ENCODE assay signal across 1 cellular context in genomic region chr14:36660736-36661505, GRCh38.
TF ChIP-seq lines count a peak whose summit lies in the region.

No MANE protein-coding gene starts in this region.

TF ChIP-seq in WTC11, 78 proteins besides CTCF, POLR2A, EP300 and RAD21 (continued from another document):
- TF ChIP-seq ZNF281 (CRISPR knock-in tag; IDR thresholded peaks at IDR 0.05) = no peak
- no peak for TF ChIP-seq SP1 (CRISPR knock-in tag; conservative IDR thresholded peaks at IDR 0.05)
- no peak for TF ChIP-seq TEAD4 (CRISPR knock-in tag; IDR thresholded peaks at IDR 0.05)
- TF ChIP-seq TP53 (CRISPR knock-in tag; IDR thresholded peaks at IDR 0.05) = no peak
- TF ChIP-seq NFATC4 (CRISPR knock-in tag; IDR thresholded peaks at IDR 0.05) = no peak
- no peak for TF ChIP-seq EMX1 (CRISPR knock-in tag; IDR thresholded peaks at IDR 0.05)
- TF ChIP-seq RELA (CRISPR knock-in tag; IDR thresholded peaks at IDR 0.05; ENCODE audit: borderline replicate concordance) = no peak
- no peak for TF ChIP-seq USF2 (CRISPR knock-in tag; IDR thresholded peaks at IDR 0.05)
- TF ChIP-seq GABPB1 (CRISPR knock-in tag; IDR thresholded peaks at IDR 0.05) = no peak
- no peak for TF ChIP-seq HMGXB4 (CRISPR knock-in tag; IDR thresholded peaks at IDR 0.05)
- TF ChIP-seq ZNF532 (CRISPR knock-in tag; IDR thresholded peaks at IDR 0.05; ENCODE audit: borderline replicate concordance) = no peak
